16 cellular contexts compared by ENCODE assay signal in the genomic region with DNA sequence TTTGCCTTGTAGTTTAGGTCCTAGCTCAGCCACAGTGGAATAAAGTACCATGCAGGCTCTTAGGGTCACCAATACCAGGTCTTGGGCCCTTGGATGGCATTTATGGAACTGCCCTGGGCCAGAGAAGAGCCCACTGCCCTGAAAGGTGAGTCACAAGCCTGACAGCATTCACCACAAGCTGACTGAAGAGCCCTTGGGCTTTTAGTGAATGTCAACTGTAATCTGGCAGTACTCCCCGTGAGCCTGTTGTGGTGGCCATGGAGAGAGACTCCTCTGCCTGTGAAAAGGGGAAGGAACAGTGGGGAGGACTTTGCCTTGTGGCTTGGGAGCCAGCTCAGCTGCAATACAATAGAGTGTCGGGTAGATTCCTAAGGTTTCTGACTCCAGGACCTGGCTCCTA.
"Had no signal": no experiment of that assay in that cellular context is flagged by ENCODE, and none has a peak within 500 bp of the region (broad histone marks: within the 10 kb centered on the region; RNA-seq: fewer than 3 reads in every experiment).

No MANE protein-coding gene starts in this region.

- H3K27ac ChIP-seq: brain microvascular endothelial cell, lower lobe of right lung, neutrophil, right lobe of liver, spleen, suprapubic skin, upper lobe of left lung had no signal

- ATAC-seq: activated CD8-positive, alpha-beta memory T cell treated with anti-CD3 and anti-CD28 coated beads, Interleukin-2, amount 10 ng/mL, durations not matched to agents 7 days and 5 days; naive thymus-derived CD8-positive, alpha-beta T cell; right lobe of liver had no signal

- H3K4me3 ChIP-seq: lower lobe of right lung, right lobe of liver, spleen, suprapubic skin, upper lobe of left lung had no signal

- H3K36me3 ChIP-seq: brain microvascular endothelial cell, lower lobe of right lung, neutrophil, right lobe of liver, spleen, suprapubic skin, upper lobe of left lung had no signal

- H3K27me3 ChIP-seq: brain microvascular endothelial cell, neutrophil, right lobe of liver, spleen, suprapubic skin, upper lobe of left lung had no signal

- DNase-seq: activated CD4-positive, alpha-beta T cell treated with anti-CD3 and anti-CD28 coated beads, Interleukin-2, amount 50 U/mL, for 4 hours; activated CD4-positive, CD25-positive, alpha-beta regulatory T cell treated with anti-CD3 and anti-CD28 coated beads, Interleukin-2, amount 50 U/mL, for 72 hours; activated CD8-positive, alpha-beta memory T cell treated with anti-CD3 and anti-CD28 coated beads, Interleukin-2, amount 10 ng/mL, durations not matched to agents 7 days and 5 days; activated effector memory CD4-positive, alpha-beta T cell treated with Interleukin-2 at 50 U/mL for 16 hours; activated T-cell treated with anti-CD3 and anti-CD28 coated beads, Interleukin-2, amount 50 U/mL, for 24 hours; brain microvascular endothelial cell; dermis blood vessel endothelial cell; lower lobe of right lung; naive thymus-derived CD8-positive, alpha-beta T cell; right lobe of liver; spleen; stimulated activated CD4-positive, alpha-beta T cell treated with anti-CD3 and anti-CD28 coated beads, Interleukin-1b, Interleukin-23, amount 100 ng/mL, for 48 hours; stimulated activated naive CD4-positive, alpha-beta T cell treated with Interleukin-2 at 50 U/mL for 16 hours; upper lobe of left lung had no signal

- H3K4me1 ChIP-seq: lower lobe of right lung, right lobe of liver, spleen, suprapubic skin, upper lobe of left lung had no signal

- H3K9me3 ChIP-seq: lower lobe of right lung, neutrophil, right lobe of liver, suprapubic skin, upper lobe of left lung had no signal
